2 cellular contexts compared by ENCODE assay signal in the genomic region with DNA sequence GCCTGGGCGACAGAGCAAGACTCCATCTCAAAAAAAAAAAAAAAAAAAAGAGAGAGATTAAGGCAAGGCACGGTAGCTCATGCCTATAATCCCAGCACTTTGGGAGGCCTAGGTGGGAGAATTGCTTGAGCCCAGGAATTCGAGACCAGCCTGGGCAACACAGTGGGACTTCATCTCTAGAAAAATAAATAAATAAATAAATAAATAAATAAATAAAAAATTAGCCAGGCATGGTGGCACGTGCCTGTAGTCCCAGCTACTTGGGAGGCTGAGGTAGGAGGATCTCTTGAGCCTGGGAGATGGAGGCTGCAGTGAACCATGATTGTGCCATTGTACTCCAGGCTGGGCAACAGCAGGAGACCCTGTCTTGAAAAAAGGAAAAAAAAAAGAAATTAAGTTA.
DNase-seq lines count a peak whose midpoint lies in the region; ATAC-seq, FAIRE-seq and TF ChIP-seq lines count a peak whose summit lies in the region.
"Not testable (repeated sequence)": the region's sequence is repeated elsewhere in the genome, so short reads cannot be mapped to it uniquely, and the experiment has no call there.

No MANE protein-coding gene starts in this region.

- TF ChIP-seq CTCF in A549 (IDR thresholded peaks at IDR 0.05); HEK293 (tag by site-specific recombination; IDR thresholded peaks at IDR 0.05): not testable (repeated sequence)

- not testable (repeated sequence) for H3K9me3 ChIP-seq in A549; HEK293 (ENCODE audit: control insufficient read depth, insufficient read depth, low read depth, low read length)

- H3K4me3 ChIP-seq in A549; HEK293 (ENCODE audit: low read depth, low read length): not testable (repeated sequence)

- POLR2A ChIA-PET in A549 (lab: Yijun Ruan, JAX) = interaction anchor here (0.7 kb wide), 1 partner anchor 32 kb away, joined by 3 read pairs; no protein-coding TSS in a partner anchor
- POLR2A ChIA-PET in HEK293 (lab: Yijun Ruan, JAX) = not testable (repeated sequence)

- not testable (repeated sequence) for DNase-seq in A549 (ENCODE audit: low read depth in 1 of 2, low spot score in 1 of 2)

- not testable (repeated sequence) for H3K27ac ChIP-seq in A549; HEK293 (ENCODE audit: extremely low read depth, low read depth, low read length)

- ATAC-seq in A549 = not testable (repeated sequence)

- CTCF ChIA-PET in A549 (lab: Yijun Ruan, JAX) (interaction anchor here (0.9 to 1.1 kb wide), 3 partner anchors 33 to 50 kb away, joined by 3 read pairs; no protein-coding TSS in a partner anchor), HEK293 (lab: Yijun Ruan, JAX) (interaction anchor here (0.9 kb wide), 1 partner anchor 69 kb away, joined by 3 read pairs; no protein-coding TSS in a partner anchor)

- not testable (repeated sequence) for H3K4me2 ChIP-seq in A549

- H3K36me3 ChIP-seq in HEK293 (ENCODE audit: control insufficient read depth in 2 of 2, insufficient read depth in 1 of 2, low read length in 2 of 2) = not testable (repeated sequence)

- not testable (repeated sequence) for TF ChIP-seq POLR2A in A549 (IDR thresholded peaks at IDR 0.05; ENCODE audit: low read length)

- not testable (repeated sequence) for TF ChIP-seq EP300 in A549 (IDR thresholded peaks at IDR 0.05)

- H3K4me1 ChIP-seq in A549 = peaks cover 14% of the 10 kb centered on the region; the same call in 2 of the 3 replicates
- H3K4me1 ChIP-seq in HEK293 (ENCODE audit: control insufficient read depth, insufficient read depth, low read length) = not testable (repeated sequence)

- 65% methylated on average over 4 of the region's 4 CpGs for WGBS in A549 (ENCODE audit: missing lambda C conversion rate)

- TF ChIP-seq RAD21 in A549 (conservative IDR thresholded peaks at IDR 0.05 in 1 of 2, IDR thresholded peaks at IDR 0.05 in 1 of 2) = not testable (repeated sequence)

- FAIRE-seq in A549 (lab: Jason Lieb, UNC) = not testable (repeated sequence)

TF ChIP-seq in A549, 52 proteins besides CTCF, POLR2A, EP300 and RAD21:
- peak; percentile 76 for TF ChIP-seq ZC3H11A (IDR thresholded peaks at IDR 0.05)
TF ChIP-seq in A549: peak in this region for 1; not testable (repeated sequence) for 51.

TF ChIP-seq in HEK293, 187 proteins besides CTCF, POLR2A, EP300 and RAD21:
- TF ChIP-seq ZNF266 (tag by site-specific recombination; IDR thresholded peaks at IDR 0.05; ENCODE audit: low read depth) (0 out of 2 replicates have a peak, but pooled peaks have one; percentile 20), ZNF426 (tag by site-specific recombination; IDR thresholded peaks at IDR 0.05) (peak; percentile 49), ZNF394 (tag by site-specific recombination; IDR thresholded peaks at IDR 0.05; ENCODE audit: borderline replicate concordance) (peak; percentile 66; the same call in 1 of the 2 replicates), ZBTB8A (tag by site-specific recombination; IDR thresholded peaks at IDR 0.05) (0 out of 2 replicates have a peak, but pooled peaks have one; percentile 23), ZNF555 (tag by site-specific recombination; conservative IDR thresholded peaks at IDR 0.05) (peak; percentile 40), ZNF140 (tag by site-specific recombination; IDR thresholded peaks at IDR 0.05) (peak; percentile 27; the same call in 1 of the 2 replicates), ZNF623 (tag by site-specific recombination; IDR thresholded peaks at IDR 0.05) (peak; percentile 32; the same call in 1 of the 2 replicates)
- TF ChIP-seq, protein P1, sequence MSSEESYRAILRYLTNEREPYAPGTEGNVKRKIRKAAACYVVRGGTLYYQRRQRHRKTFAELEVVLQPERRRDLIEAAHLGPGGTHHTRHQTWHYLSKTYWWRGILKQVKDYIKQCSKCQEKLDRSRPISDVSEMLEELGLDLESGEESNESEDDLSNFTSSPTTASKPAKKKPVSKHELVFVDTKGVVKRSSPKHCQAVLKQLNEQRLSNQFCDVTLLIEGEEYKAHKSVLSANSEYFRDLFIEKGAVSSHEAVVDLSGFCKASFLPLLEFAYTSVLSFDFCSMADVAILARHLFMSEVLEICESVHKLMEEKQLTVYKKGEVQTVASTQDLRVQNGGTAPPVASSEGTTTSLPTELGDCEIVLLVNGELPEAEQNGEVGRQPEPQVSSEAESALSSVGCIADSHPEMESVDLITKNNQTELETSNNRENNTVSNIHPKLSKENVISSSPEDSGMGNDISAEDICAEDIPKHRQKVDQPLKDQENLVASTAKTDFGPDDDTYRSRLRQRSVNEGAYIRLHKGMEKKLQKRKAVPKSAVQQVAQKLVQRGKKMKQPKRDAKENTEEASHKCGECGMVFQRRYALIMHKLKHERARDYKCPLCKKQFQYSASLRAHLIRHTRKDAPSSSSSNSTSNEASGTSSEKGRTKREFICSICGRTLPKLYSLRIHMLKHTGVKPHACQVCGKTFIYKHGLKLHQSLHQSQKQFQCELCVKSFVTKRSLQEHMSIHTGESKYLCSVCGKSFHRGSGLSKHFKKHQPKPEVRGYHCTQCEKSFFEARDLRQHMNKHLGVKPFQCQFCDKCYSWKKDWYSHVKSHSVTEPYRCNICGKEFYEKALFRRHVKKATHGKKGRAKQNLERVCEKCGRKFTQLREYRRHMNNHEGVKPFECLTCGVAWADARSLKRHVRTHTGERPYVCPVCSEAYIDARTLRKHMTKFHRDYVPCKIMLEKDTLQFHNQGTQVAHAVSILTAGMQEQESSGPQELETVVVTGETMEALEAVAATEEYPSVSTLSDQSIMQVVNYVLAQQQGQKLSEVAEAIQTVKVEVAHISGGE (tag by site-specific recombination; conservative IDR thresholded peaks at IDR 0.05; ENCODE audit: low read depth) = peak; percentile 49; the same call in 1 of the 2 replicates
- TF ChIP-seq, protein P2, sequence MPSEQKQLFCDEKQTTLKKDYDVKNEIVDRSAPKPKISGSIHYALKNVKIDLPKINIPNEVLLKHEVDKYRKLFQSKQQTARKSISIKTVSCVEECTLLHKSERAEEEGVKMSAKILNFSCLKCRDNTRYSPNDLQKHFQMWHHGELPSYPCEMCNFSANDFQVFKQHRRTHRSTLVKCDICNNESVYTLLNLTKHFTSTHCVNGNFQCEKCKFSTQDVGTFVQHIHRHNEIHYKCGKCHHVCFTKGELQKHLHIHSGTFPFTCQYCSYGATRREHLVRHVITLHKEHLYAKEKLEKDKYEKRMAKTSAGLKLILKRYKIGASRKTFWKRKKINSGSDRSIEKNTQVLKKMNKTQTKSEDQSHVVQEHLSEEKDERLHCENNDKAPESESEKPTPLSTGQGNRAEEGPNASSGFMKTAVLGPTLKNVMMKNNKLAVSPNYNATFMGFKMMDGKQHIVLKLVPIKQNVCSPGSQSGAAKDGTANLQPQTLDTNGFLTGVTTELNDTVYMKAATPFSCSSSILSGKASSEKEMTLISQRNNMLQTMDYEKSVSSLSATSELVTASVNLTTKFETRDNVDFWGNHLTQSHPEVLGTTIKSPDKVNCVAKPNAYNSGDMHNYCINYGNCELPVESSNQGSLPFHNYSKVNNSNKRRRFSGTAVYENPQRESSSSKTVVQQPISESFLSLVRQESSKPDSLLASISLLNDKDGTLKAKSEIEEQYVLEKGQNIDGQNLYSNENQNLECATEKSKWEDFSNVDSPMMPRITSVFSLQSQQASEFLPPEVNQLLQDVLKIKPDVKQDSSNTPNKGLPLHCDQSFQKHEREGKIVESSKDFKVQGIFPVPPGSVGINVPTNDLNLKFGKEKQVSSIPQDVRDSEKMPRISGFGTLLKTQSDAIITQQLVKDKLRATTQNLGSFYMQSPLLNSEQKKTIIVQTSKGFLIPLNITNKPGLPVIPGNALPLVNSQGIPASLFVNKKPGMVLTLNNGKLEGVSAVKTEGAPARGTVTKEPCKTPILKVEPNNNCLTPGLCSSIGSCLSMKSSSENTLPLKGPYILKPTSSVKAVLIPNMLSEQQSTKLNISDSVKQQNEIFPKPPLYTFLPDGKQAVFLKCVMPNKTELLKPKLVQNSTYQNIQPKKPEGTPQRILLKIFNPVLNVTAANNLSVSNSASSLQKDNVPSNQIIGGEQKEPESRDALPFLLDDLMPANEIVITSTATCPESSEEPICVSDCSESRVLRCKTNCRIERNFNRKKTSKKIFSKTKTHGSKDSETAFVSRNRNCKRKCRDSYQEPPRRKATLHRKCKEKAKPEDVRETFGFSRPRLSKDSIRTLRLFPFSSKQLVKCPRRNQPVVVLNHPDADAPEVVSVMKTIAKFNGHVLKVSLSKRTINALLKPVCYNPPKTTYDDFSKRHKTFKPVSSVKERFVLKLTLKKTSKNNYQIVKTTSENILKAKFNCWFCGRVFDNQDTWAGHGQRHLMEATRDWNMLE (tag by site-specific recombination; conservative IDR thresholded peaks at IDR 0.05; ENCODE audit: low read depth) = peak; percentile 65
TF ChIP-seq in HEK293: peak in this region for 9; not testable (repeated sequence) for 178.
